30 cellular contexts compared by ENCODE assay signal in the genomic region with DNA sequence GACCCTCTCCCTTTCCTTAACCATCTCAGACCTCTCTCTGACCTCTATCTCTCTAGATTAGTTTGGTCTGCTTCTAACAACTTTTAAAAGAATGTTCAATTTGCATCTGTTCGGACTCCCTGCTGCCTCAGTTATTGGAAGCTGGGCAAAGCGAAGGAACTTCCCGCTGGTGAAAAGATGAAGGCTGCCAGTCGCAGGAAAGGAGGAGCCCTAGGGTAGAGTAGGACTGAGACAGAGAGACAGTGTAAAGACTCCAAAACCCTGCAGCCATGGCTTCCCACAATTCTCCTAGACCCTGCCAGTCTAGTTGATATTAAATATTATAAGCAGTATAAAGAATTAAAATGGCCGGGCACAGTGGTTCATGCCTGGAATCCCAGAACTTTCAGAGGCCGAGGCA.
"Had no signal": no experiment of that assay in that cellular context is flagged by ENCODE, and none has a peak within 500 bp of the region (broad histone marks: within the 10 kb centered on the region; RNA-seq: fewer than 3 reads in every experiment).

No MANE protein-coding gene starts in this region.

- DNase-seq: activated CD4-positive, alpha-beta memory T cell treated with anti-CD3 and anti-CD28 coated beads for 36 hours; activated CD4-positive, alpha-beta T cell treated with anti-CD3 and anti-CD28 coated beads for 36 hours; activated CD4-positive, alpha-beta T cell treated with anti-CD3 and anti-CD28 coated beads, Interleukin-2, amount 10 ng/mL, durations not matched to agents 24 days and 14 days; activated CD4-positive, CD25-positive, alpha-beta regulatory T cell; activated CD4-positive, CD25-positive, alpha-beta regulatory T cell treated with anti-CD3 and anti-CD28 coated beads, Interleukin-2, amount 50 U/mL, for 72 hours; activated CD8-positive, alpha-beta memory T cell treated with anti-CD3 and anti-CD28 coated beads, Interleukin-2, amount 50 U/mL, for 48 hours; activated gamma-delta T cell; activated naive CD4-positive, alpha-beta T cell; activated naive CD4-positive, alpha-beta T cell treated with anti-CD3 and anti-CD28 coated beads, Interleukin-2, amount 10 ng/mL, durations not matched to agents 7 days and 5 days; activated T-cell treated with anti-CD3 and anti-CD28 coated beads for 4 hours; activated T-cell treated with anti-CD3 and anti-CD28 coated beads, Interleukin-2, amount 50 U/mL, for 24 hours; activated T-cell treated with anti-CD3 and anti-CD28 coated beads, Interleukin-2, amount 50 U/mL, for 72 hours; amniotic stem cell; anterior cingulate cortex; brain microvascular endothelial cell; dorsolateral prefrontal cortex; effector memory CD4-positive, alpha-beta T cell; erythroblast; foreskin keratinocyte; gastrocnemius medialis; T-helper 1 cell; T-helper 17 cell; T1000; WERI-Rb-1 had no signal

- H3K4me3 ChIP-seq: coronary artery, dorsolateral prefrontal cortex, esophagus muscularis mucosa, gastrocnemius medialis had no signal

- H3K27ac Mint-ChIP-seq: activated CD4-positive, alpha-beta memory T cell treated with anti-CD3 and anti-CD28 coated beads for 36 hours; activated CD4-positive, alpha-beta T cell treated with anti-CD3 and anti-CD28 coated beads for 36 hours; activated CD4-positive, alpha-beta T cell treated with anti-CD3 and anti-CD28 coated beads, Interleukin-2, amount 10 ng/mL, durations not matched to agents 24 days and 14 days; activated naive CD4-positive, alpha-beta T cell treated with anti-CD3 and anti-CD28 coated beads, Interleukin-2, amount 10 ng/mL, durations not matched to agents 7 days and 5 days; activated naive CD4-positive, alpha-beta T cell treated with anti-CD3 and anti-CD28 coated beads, Interleukin-2, amount 50 U/mL, for 72 hours; activated T-cell treated with anti-CD3 and anti-CD28 coated beads, Interleukin-2, amount 50 U/mL, for 24 hours; activated T-cell treated with anti-CD3 and anti-CD28 coated beads, Interleukin-2, amount 50 U/mL, for 72 hours; dendritic cell treated with granulocyte-macrophage colony-stimulating factor and Interleukin-4, amounts not matched to agents 40 ng/mL and 50 ng/mL, for 4 days; T-helper 17 cell; T-helper 2 cell treated with Interferon-gamma antibody and Interleukin-4, amounts not matched to agents 5 μg/mL and 100 μg/mL, for 36 hours had no signal

- H3K4me1 Mint-ChIP-seq: activated CD4-positive, alpha-beta T cell treated with anti-CD3 and anti-CD28 coated beads for 36 hours; activated CD4-positive, alpha-beta T cell treated with anti-CD3 and anti-CD28 coated beads, Interleukin-2, amount 10 ng/mL, durations not matched to agents 24 days and 14 days; activated naive CD4-positive, alpha-beta T cell treated with anti-CD3 and anti-CD28 coated beads, Interleukin-2, amount 10 ng/mL, durations not matched to agents 7 days and 5 days; central memory CD8-positive, alpha-beta T cell; T-helper 17 cell had no signal

- ATAC-seq: activated CD4-positive, alpha-beta T cell treated with anti-CD3 and anti-CD28 coated beads for 36 hours; activated naive CD4-positive, alpha-beta T cell treated with anti-CD3 and anti-CD28 coated beads, Interleukin-2, amount 50 U/mL, for 72 hours; activated T-cell treated with anti-CD3 and anti-CD28 coated beads, Interleukin-2, amount 50 U/mL, for 72 hours; foreskin keratinocyte; gastrocnemius medialis; T-helper 17 cell had no signal

- H3K4me3 Mint-ChIP-seq: activated CD4-positive, alpha-beta memory T cell treated with anti-CD3 and anti-CD28 coated beads for 36 hours; activated CD4-positive, alpha-beta T cell treated with anti-CD3 and anti-CD28 coated beads for 36 hours; activated CD4-positive, alpha-beta T cell treated with anti-CD3 and anti-CD28 coated beads, Interleukin-2, amount 10 ng/mL, durations not matched to agents 24 days and 14 days; activated naive CD4-positive, alpha-beta T cell treated with anti-CD3 and anti-CD28 coated beads, Interleukin-2, amount 10 ng/mL, durations not matched to agents 7 days and 5 days; activated T-cell treated with anti-CD3 and anti-CD28 coated beads, Interleukin-2, amount 50 U/mL, for 24 hours; activated T-cell treated with anti-CD3 and anti-CD28 coated beads, Interleukin-2, amount 50 U/mL, for 72 hours; central memory CD8-positive, alpha-beta T cell; dendritic cell treated with granulocyte-macrophage colony-stimulating factor and Interleukin-4, amounts not matched to agents 40 ng/mL and 50 ng/mL, for 4 days; T-helper 17 cell; T-helper 2 cell treated with Interferon-gamma antibody and Interleukin-4, amounts not matched to agents 5 μg/mL and 100 μg/mL, for 36 hours had no signal

- H3K36me3 Mint-ChIP-seq: activated CD4-positive, alpha-beta memory T cell treated with anti-CD3 and anti-CD28 coated beads for 36 hours; activated naive CD4-positive, alpha-beta T cell treated with anti-CD3 and anti-CD28 coated beads, Interleukin-2, amount 10 ng/mL, durations not matched to agents 7 days and 5 days; activated naive CD4-positive, alpha-beta T cell treated with anti-CD3 and anti-CD28 coated beads, Interleukin-2, amount 50 U/mL, for 72 hours had no signal

- H3K27ac ChIP-seq: brain microvascular endothelial cell, coronary artery, dorsolateral prefrontal cortex, esophagus muscularis mucosa, foreskin keratinocyte, gastrocnemius medialis, WERI-Rb-1 had no signal

- H3K27me3 Mint-ChIP-seq: activated naive CD4-positive, alpha-beta T cell treated with anti-CD3 and anti-CD28 coated beads, Interleukin-2, amount 10 ng/mL, durations not matched to agents 7 days and 5 days; dendritic cell treated with granulocyte-macrophage colony-stimulating factor and Interleukin-4, amounts not matched to agents 40 ng/mL and 50 ng/mL, for 4 days had no signal

- H3K9me3 ChIP-seq: gastrocnemius medialis had no signal

- H3K27me3 ChIP-seq: brain microvascular endothelial cell, dorsolateral prefrontal cortex, esophagus muscularis mucosa, foreskin keratinocyte, gastrocnemius medialis had no signal

- H3K36me3 ChIP-seq: brain microvascular endothelial cell, esophagus muscularis mucosa, gastrocnemius medialis, WERI-Rb-1 had no signal
